21 cellular contexts compared by ENCODE assay signal in the genomic region with DNA sequence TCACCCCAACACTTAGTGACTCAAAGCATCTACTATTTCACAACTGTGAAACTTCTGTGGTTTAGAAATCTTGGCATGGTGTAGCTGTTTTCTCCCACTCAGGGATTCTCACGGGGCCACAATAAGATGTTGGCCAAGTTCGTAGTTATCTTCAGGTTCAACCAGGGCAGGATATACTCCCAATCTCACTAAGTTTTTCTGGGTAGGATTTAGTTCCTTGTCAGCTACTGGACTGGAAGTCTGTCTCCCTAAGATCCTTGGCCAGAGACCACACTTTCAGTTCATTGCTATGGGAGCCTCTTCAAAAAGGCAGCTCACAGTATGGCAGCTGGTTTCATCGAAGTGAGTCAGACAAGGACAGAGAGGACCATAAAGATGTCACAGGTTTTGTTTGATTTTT.
DNase-seq lines count a peak whose midpoint lies in the region; TF ChIP-seq lines count a peak whose summit lies in the region.
"Had no signal": no experiment of that assay in that cellular context is flagged by ENCODE, and none has a peak within 500 bp of the region (broad histone marks: within the 10 kb centered on the region; RNA-seq: fewer than 3 reads in every experiment).

No MANE protein-coding gene starts in this region.

- H3K36me3 ChIP-seq in adipocyte (ENCODE audit: control insufficient read depth, insufficient read depth, low read length, severe bottlenecking): no peaks in the 10 kb centered on the region
- H3K36me3 ChIP-seq: adrenal gland had no signal

- peaks cover 9% of the 10 kb centered on the region for H3K4me1 Mint-ChIP-seq in nephron progenitor cell
- H3K4me1 Mint-ChIP-seq: CD4-positive, alpha-beta memory T cell; memory B cell; stimulated activated effector memory CD8-positive, alpha-beta T cell treated with anti-CD3 and anti-CD28 coated beads, Interleukin-12 subunit alpha, Interleukin-12 subunit beta, amount 100 ng/mL, for 72 hours had no signal

- no peaks in the 10 kb centered on the region for H3K9me3 ChIP-seq in adipocyte (ENCODE audit: control insufficient read depth, low read length)
- H3K9me3 ChIP-seq: adrenal gland had no signal

- peak; percentile 1 for DNase-seq in DMS53 treated with DMSO at 0.1 percent for 48 hours (lab: John Stamatoyannopoulos, UW; ENCODE audit: unreplicated experiment)
- peak; percentile 63 for DNase-seq in adipocyte (ENCODE audit: low read depth)
- peak; percentile 89 for DNase-seq in fibroblast of pulmonary artery (ENCODE audit: low read depth)
- no peak for DNase-seq in nephron progenitor cell
- DNase-seq in pons (ENCODE audit: low spot score): no peak
- no peak for DNase-seq in SK-N-DZ (ENCODE audit: low spot score)
- DNase-seq in dorsolateral prefrontal cortex: no peak
- DNase-seq in GM13976 (ENCODE audit: low spot score): no peak
- DNase-seq: ACHN; activated CD8-positive, alpha-beta T cell treated with anti-CD3 and anti-CD28 coated beads, Interleukin-2, amount 10 ng/mL, durations not matched to agents 7 days and 5 days; CD4-positive, alpha-beta memory T cell; EL; NCI-H1930; NCI-H526 treated with DMSO at 0.1 percent for 48 hours; PC-9 had no signal

- H3K4me3 Mint-ChIP-seq in nephron progenitor cell: no peak overlapping the region
- H3K4me3 Mint-ChIP-seq: activated CD8-positive, alpha-beta T cell treated with anti-CD3 and anti-CD28 coated beads, Interleukin-2, amount 10 ng/mL, durations not matched to agents 7 days and 5 days; activated T-helper 1 cell treated with anti-CD3 and anti-CD28 coated beads, Interleukin-12 subunit alpha, Interleukin-12 subunit beta, Interleukin-2, Interleukin-4 antibody, amounts not matched to agents 30 ng/mL and 10 ng/mL and 1 ng/mL, durations not matched to agents 14 hours and 24 hours and 36 hours; CD4-positive, alpha-beta memory T cell; memory B cell; stimulated activated effector memory CD8-positive, alpha-beta T cell treated with anti-CD3 and anti-CD28 coated beads, Interleukin-12 subunit alpha, Interleukin-12 subunit beta, amount 100 ng/mL, for 72 hours; type B pancreatic cell had no signal

- H3K4me3 ChIP-seq in adipocyte (ENCODE audit: low read length) (peak overlapping the region; percentile 50), fibroblast of pulmonary artery (replicated peaks; ENCODE audit: low read depth, low read length) (no peak overlapping the region), dorsolateral prefrontal cortex (no peak overlapping the region)
- H3K4me3 ChIP-seq: adrenal gland, PC-9 had no signal

- TF ChIP-seq CTCF in fibroblast of pulmonary artery (IDR thresholded peaks at IDR 0.05; ENCODE audit: low read length, missing control alignments): no peak
- no peak for TF ChIP-seq CTCF in nephron progenitor cell (IDR thresholded peaks at IDR 0.05)
- no peak for TF ChIP-seq CTCF in dorsolateral prefrontal cortex (IDR thresholded peaks at IDR 0.05 in 54 of 56, conservative IDR thresholded peaks at IDR 0.05 in 2 of 56; ENCODE audit: low read depth in 1 of 56, partially characterized antibody in 56 of 56)
- no peak for TF ChIP-seq CTCF in GM13976 (IDR thresholded peaks at IDR 0.05; ENCODE audit: borderline replicate concordance, control extremely low read depth, extremely low read depth, insufficient read depth, missing control alignments)

- H3K9me3 Mint-ChIP-seq in nephron progenitor cell: no peaks in the 10 kb centered on the region
- H3K9me3 Mint-ChIP-seq: activated T-helper 1 cell treated with anti-CD3 and anti-CD28 coated beads, Interleukin-12 subunit alpha, Interleukin-12 subunit beta, Interleukin-2, Interleukin-4 antibody, amounts not matched to agents 30 ng/mL and 10 ng/mL and 1 ng/mL, durations not matched to agents 14 hours and 24 hours and 36 hours; type B pancreatic cell had no signal

- H3K27ac ChIP-seq in dorsolateral prefrontal cortex: no peak overlapping the region
- H3K27ac ChIP-seq: adrenal gland, PC-9, VCaP had no signal

- H3K27me3 ChIP-seq in adipocyte (replicated peaks; ENCODE audit: control insufficient read depth, insufficient read depth, low read length): no peaks in the 10 kb centered on the region
- H3K27me3 ChIP-seq in dorsolateral prefrontal cortex: no peaks in the 10 kb centered on the region
- H3K27me3 ChIP-seq: adrenal gland had no signal

- peak overlapping the region; percentile 68 for H3K27ac Mint-ChIP-seq in nephron progenitor cell
- H3K27ac Mint-ChIP-seq: activated CD8-positive, alpha-beta T cell treated with anti-CD3 and anti-CD28 coated beads, Interleukin-2, amount 10 ng/mL, durations not matched to agents 7 days and 5 days; activated T-helper 1 cell treated with anti-CD3 and anti-CD28 coated beads, Interleukin-12 subunit alpha, Interleukin-12 subunit beta, Interleukin-2, Interleukin-4 antibody, amounts not matched to agents 30 ng/mL and 10 ng/mL and 1 ng/mL, durations not matched to agents 14 hours and 24 hours and 36 hours; CD4-positive, alpha-beta memory T cell; memory B cell; stimulated activated effector memory CD8-positive, alpha-beta T cell treated with anti-CD3 and anti-CD28 coated beads, Interleukin-12 subunit alpha, Interleukin-12 subunit beta, amount 100 ng/mL, for 72 hours; type B pancreatic cell had no signal

- H3K27me3 Mint-ChIP-seq in nephron progenitor cell (ENCODE audit: low read depth, poor library complexity): peaks cover 3% of the 10 kb centered on the region
- H3K27me3 Mint-ChIP-seq: CD4-positive, alpha-beta memory T cell; memory B cell; type B pancreatic cell had no signal

- H3K36me3 Mint-ChIP-seq in nephron progenitor cell (ENCODE audit: low read depth): no peaks in the 10 kb centered on the region
- H3K36me3 Mint-ChIP-seq: CD4-positive, alpha-beta memory T cell; memory B cell; stimulated activated effector memory CD8-positive, alpha-beta T cell treated with anti-CD3 and anti-CD28 coated beads, Interleukin-12 subunit alpha, Interleukin-12 subunit beta, amount 100 ng/mL, for 72 hours; type B pancreatic cell had no signal

- no peak overlapping the region for H3K9ac ChIP-seq in adipocyte (ENCODE audit: low read length)

- in situ Hi-C loops in GM13976 (cut with MboI; ENCODE audit: low sequenced_read_pairs, unreplicated experiment): no loop called here

- intact Hi-C loops in dorsolateral prefrontal cortex (cut with DNase I): no loop called here

- peaks cover 4% of the 10 kb centered on the region for H3K4me1 ChIP-seq in adipocyte (ENCODE audit: control insufficient read depth, insufficient read depth, low read length)

Comparison
In these comparisons a context has a peak if more than half of its experiments do, and no peak if none do; other contexts are left out.
1. DNase-seq: peak in DMS53 treated with DMSO at 0.1 percent for 48 hours (single experiment), adipocyte (single experiment) and fibroblast of pulmonary artery (single experiment); none in nephron progenitor cell (single experiment), pons (single experiment), SK-N-DZ (single experiment), dorsolateral prefrontal cortex (0 of 10) and GM13976 (single experiment).